Comparison of ENCODE assay signal across 12 cellular contexts in the genomic region with DNA sequence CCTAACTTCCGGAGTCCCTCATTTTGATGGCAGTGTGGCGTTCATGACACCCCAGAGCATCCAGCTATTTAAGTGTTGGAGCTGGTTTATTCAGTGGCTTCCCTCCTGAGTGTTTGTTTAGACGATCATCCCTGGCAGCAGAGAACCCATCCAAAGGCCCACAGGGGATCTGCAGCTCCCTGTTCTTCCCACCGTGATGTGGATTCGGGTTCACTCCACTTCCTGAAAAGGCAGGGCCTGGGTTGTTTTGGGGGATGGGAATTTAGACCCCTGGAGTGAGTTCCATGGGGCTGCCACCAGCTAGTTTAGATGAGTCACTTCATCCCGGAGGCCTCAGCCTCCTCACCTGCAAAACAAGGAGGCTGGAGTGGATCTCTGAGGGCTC. TPM values are rescaled to one million over a fixed set of nuclear protein-coding genes. Genes with fewer than 3 reads are reported as not detected.
DNase-seq lines count a peak whose midpoint lies in the region; ATAC-seq and TF ChIP-seq lines count a peak whose summit lies in the region.
"Had no signal": no experiment of that assay in that cellular context is flagged by ENCODE, and none has a peak within 500 bp of the region (broad histone marks: within the 10 kb centered on the region; RNA-seq: fewer than 3 reads in every experiment).

No MANE protein-coding gene starts in this region.

- H3K9me3 Mint-ChIP-seq in activated CD4-positive, alpha-beta T cell treated with anti-CD3 and anti-CD28 coated beads for 36 hours (ENCODE audit: low read depth), result no peaks in the 10 kb centered on the region
- no peaks in the 10 kb centered on the region for H3K9me3 Mint-ChIP-seq in activated CD4-positive, alpha-beta memory T cell treated with anti-CD3 and anti-CD28 coated beads for 36 hours
- H3K9me3 Mint-ChIP-seq in stimulated activated memory B cell treated with anti-CD40 and anti-IgM and Interleukin-4, amounts not matched to agents 10 μg/mL and 1 μg/mL and 100 μg/mL, for 72 hours, result no peaks in the 10 kb centered on the region

- CTCF ChIA-PET in activated CD4-positive, alpha-beta T cell treated with anti-CD3 and anti-CD28 coated beads for 36 hours (lab: Charles Lee), result interaction anchor here (0.6 to 2.0 kb wide), 5 partner anchors 8 to 174 kb away, joined by 3 to 11 read pairs (median 5); no protein-coding TSS in a partner anchor
- CTCF ChIA-PET in activated CD4-positive, alpha-beta memory T cell treated with anti-CD3 and anti-CD28 coated beads for 36 hours (lab: Charles Lee), result interaction anchor here (0.9 to 7.6 kb wide), 4 partner anchors 9 to 142 kb away, joined by 3 to 56 read pairs (median 8); no protein-coding TSS in a partner anchor

- no peak for TF ChIP-seq CTCF in hepatocyte (IDR thresholded peaks at IDR 0.05; ENCODE audit: poor library complexity)

- no peak for DNase-seq in activated CD4-positive, alpha-beta T cell treated with anti-CD3 and anti-CD28 coated beads for 36 hours
- DNase-seq in activated CD4-positive, alpha-beta T cell treated with anti-CD3 and anti-CD28 coated beads, Interleukin-2, amount 50 U/mL, for 48 hours, result no peak
- DNase-seq in activated CD4-positive, alpha-beta memory T cell treated with anti-CD3 and anti-CD28 coated beads for 36 hours, result no peak
- DNase-seq in hepatocyte (ENCODE audit: low spot score) (no peak), sciatic nerve (ENCODE audit: low spot score) (no peak), D341Med (ENCODE audit: low spot score) (no peak)
- DNase-seq: AML-193; effector CD4-positive, alpha-beta T cell; Karpas-422 had no signal

- no peak for ATAC-seq in activated CD4-positive, alpha-beta T cell treated with anti-CD3 and anti-CD28 coated beads for 36 hours
- no peak for ATAC-seq in stimulated activated memory B cell treated with anti-CD40 and anti-IgM and Interleukin-4, amounts not matched to agents 10 μg/mL and 1 μg/mL and 100 μg/mL, for 72 hours
- ATAC-seq in GM21367 (IDR thresholded peaks at IDR 0.05; ENCODE audit: unreplicated experiment) (no peak), sciatic nerve (no peak)
- ATAC-seq: activated CD4-positive, CD25-positive, alpha-beta regulatory T cell treated with anti-CD3 and anti-CD28 coated beads, Interleukin-2, amount 50 U/mL, for 24 hours had no signal

- H3K79me2 ChIP-seq in hepatocyte, result peaks cover 69% of the 10 kb centered on the region

- intact Hi-C loops in activated CD4-positive, alpha-beta T cell treated with anti-CD3 and anti-CD28 coated beads for 36 hours (cut with DNase I, micrococcal nuclease), result loop anchor here (5.0 to 10.0 kb wide), 3 partner anchors 106 to 876 kb away; a partner anchor contains a TSS
- intact Hi-C loops in activated CD4-positive, alpha-beta memory T cell treated with anti-CD3 and anti-CD28 coated beads for 36 hours (cut with micrococcal nuclease), result loop anchor here (5.0 kb wide), 1 partner anchor 71 kb away; no protein-coding TSS in a partner anchor
- intact Hi-C loops in sciatic nerve (cut with DNase I), result loop anchor here (5.0 kb wide), 1 partner anchor 144 kb away; no protein-coding TSS in a partner anchor

- peak overlapping the region; percentile 96 for H3K4me2 ChIP-seq in hepatocyte

- H3K9me3 ChIP-seq in hepatocyte (ENCODE audit: low read depth), result no peaks in the 10 kb centered on the region

- peaks cover 42% of the 10 kb centered on the region for H3K4me1 ChIP-seq in hepatocyte (ENCODE audit: insufficient read depth)

- H3K36me3 ChIP-seq in hepatocyte (replicated peaks; ENCODE audit: insufficient read depth, low read depth), result no peaks in the 10 kb centered on the region

- H4K20me1 ChIP-seq in hepatocyte (ENCODE audit: insufficient read depth, poor library complexity, severe bottlenecking), result peaks cover 25% of the 10 kb centered on the region

- POLR2A ChIA-PET in activated CD4-positive, alpha-beta T cell treated with anti-CD3 and anti-CD28 coated beads for 36 hours (lab: Charles Lee), result interaction anchor here (0.9 to 2.8 kb wide), 3 partner anchors 8 to 16 kb away, joined by 3 to 20 read pairs (median 15); no protein-coding TSS in a partner anchor
- POLR2A ChIA-PET in activated CD4-positive, alpha-beta memory T cell treated with anti-CD3 and anti-CD28 coated beads for 36 hours (lab: Charles Lee), result interaction anchor here (1.0 to 3.7 kb wide), 6 partner anchors 8 to 87 kb away, joined by 3 to 26 read pairs (median 8); no protein-coding TSS in a partner anchor

- peak overlapping the region; percentile 88 for H3K4me3 Mint-ChIP-seq in activated CD4-positive, alpha-beta T cell treated with anti-CD3 and anti-CD28 coated beads for 36 hours
- H3K4me3 Mint-ChIP-seq in activated CD4-positive, alpha-beta memory T cell treated with anti-CD3 and anti-CD28 coated beads for 36 hours, result peak overlapping the region; percentile 92
- H3K4me3 Mint-ChIP-seq in stimulated activated memory B cell treated with anti-CD40 and anti-IgM and Interleukin-4, amounts not matched to agents 10 μg/mL and 1 μg/mL and 100 μg/mL, for 72 hours, result peak overlapping the region; percentile 21

- H3K36me3 Mint-ChIP-seq in activated CD4-positive, alpha-beta T cell treated with anti-CD3 and anti-CD28 coated beads for 36 hours (ENCODE audit: low read depth), result peaks cover 23% of the 10 kb centered on the region
- peaks cover 3% of the 10 kb centered on the region for H3K36me3 Mint-ChIP-seq in activated CD4-positive, alpha-beta memory T cell treated with anti-CD3 and anti-CD28 coated beads for 36 hours
- H3K36me3 Mint-ChIP-seq in stimulated activated memory B cell treated with anti-CD40 and anti-IgM and Interleukin-4, amounts not matched to agents 10 μg/mL and 1 μg/mL and 100 μg/mL, for 72 hours, result no peaks in the 10 kb centered on the region

- no peak overlapping the region for H2AFZ ChIP-seq in hepatocyte

- peak overlapping the region; percentile 87 for H3K27ac ChIP-seq in hepatocyte

- no peaks in the 10 kb centered on the region for H3K9me2 ChIP-seq in hepatocyte (replicated peaks; ENCODE audit: insufficient read depth)

- H3K4me1 Mint-ChIP-seq in activated CD4-positive, alpha-beta T cell treated with anti-CD3 and anti-CD28 coated beads for 36 hours, result peaks cover 61% of the 10 kb centered on the region
- H3K4me1 Mint-ChIP-seq in activated CD4-positive, alpha-beta memory T cell treated with anti-CD3 and anti-CD28 coated beads for 36 hours (ENCODE audit: low read depth), result peaks cover 60% of the 10 kb centered on the region
- H3K4me1 Mint-ChIP-seq in stimulated activated memory B cell treated with anti-CD40 and anti-IgM and Interleukin-4, amounts not matched to agents 10 μg/mL and 1 μg/mL and 100 μg/mL, for 72 hours, result peaks cover 57% of the 10 kb centered on the region

- H3K27me3 Mint-ChIP-seq in activated CD4-positive, alpha-beta T cell treated with anti-CD3 and anti-CD28 coated beads for 36 hours, result peaks cover 6% of the 10 kb centered on the region
- H3K27me3 Mint-ChIP-seq in activated CD4-positive, alpha-beta memory T cell treated with anti-CD3 and anti-CD28 coated beads for 36 hours, result no peaks in the 10 kb centered on the region
- no peaks in the 10 kb centered on the region for H3K27me3 Mint-ChIP-seq in stimulated activated memory B cell treated with anti-CD40 and anti-IgM and Interleukin-4, amounts not matched to agents 10 μg/mL and 1 μg/mL and 100 μg/mL, for 72 hours

- H3K4me3 ChIP-seq in hepatocyte, result no peak overlapping the region

- H3K27me3 ChIP-seq in hepatocyte, result no peaks in the 10 kb centered on the region

- no peak overlapping the region for H3K27ac Mint-ChIP-seq in activated CD4-positive, alpha-beta T cell treated with anti-CD3 and anti-CD28 coated beads for 36 hours
- no peak overlapping the region for H3K27ac Mint-ChIP-seq in activated CD4-positive, alpha-beta memory T cell treated with anti-CD3 and anti-CD28 coated beads for 36 hours
- no peak overlapping the region for H3K27ac Mint-ChIP-seq in stimulated activated memory B cell treated with anti-CD40 and anti-IgM and Interleukin-4, amounts not matched to agents 10 μg/mL and 1 μg/mL and 100 μg/mL, for 72 hours

- WGBS in hepatocyte (ENCODE audit: low lambda C conversion rate, missing lambda C conversion rate), result 27% methylated on average over 6 of the region's 6 CpGs

RNA-seq across cellular contexts. Expression of a gene that starts 2.3 kb away (rescaled TPM):
- total RNA-seq in activated CD4-positive, alpha-beta T cell treated with anti-CD3 and anti-CD28 coated beads for 36 hours, result 100 to 1,000 TPM in 1 of 2 experiments, 10 to 100 TPM in 1; 96.6 to 113 TPM
- 10 to 100 TPM; 55.0 to 60.8 TPM for total RNA-seq in activated CD4-positive, alpha-beta memory T cell treated with anti-CD3 and anti-CD28 coated beads for 36 hours
- total RNA-seq in hepatocyte, result 19.9 and 32.6 TPM in 2 replicates
- polyA plus RNA-seq in hepatocyte, result 16.2 and 23.8 TPM in 2 replicates
- 82.2 TPM for total RNA-seq in sciatic nerve

Comparison
In these comparisons a context has a peak if more than half of its experiments do, and no peak if none do; other contexts are left out.
1. H3K4me3 Mint-ChIP-seq: peak in every context shown above with its lines; median percentile 92 in activated CD4-positive, alpha-beta memory T cell treated with anti-CD3 and anti-CD28 coated beads for 36 hours; 88 in activated CD4-positive, alpha-beta T cell treated with anti-CD3 and anti-CD28 coated beads for 36 hours; 21 in stimulated activated memory B cell treated with anti-CD40 and anti-IgM and Interleukin-4, amounts not matched to agents 10 μg/mL and 1 μg/mL and 100 μg/mL, for 72 hours.